1 cellular context compared by ENCODE assay signal in genomic region chr1:50841791-50842387, GRCh38.
TF ChIP-seq lines count a peak whose summit lies in the region.

No MANE protein-coding gene starts in this region.

TF ChIP-seq in HepG2, 621 proteins besides CTCF, POLR2A, EP300 and RAD21 (continued from another document):
- no peak for TF ChIP-seq PAWR (CRISPR knock-in tag; IDR thresholded peaks at IDR 0.05; ENCODE audit: borderline replicate concordance)
- no peak for TF ChIP-seq SATB2 (CRISPR knock-in tag; IDR thresholded peaks at IDR 0.05)
- TF ChIP-seq, protein P1, sequence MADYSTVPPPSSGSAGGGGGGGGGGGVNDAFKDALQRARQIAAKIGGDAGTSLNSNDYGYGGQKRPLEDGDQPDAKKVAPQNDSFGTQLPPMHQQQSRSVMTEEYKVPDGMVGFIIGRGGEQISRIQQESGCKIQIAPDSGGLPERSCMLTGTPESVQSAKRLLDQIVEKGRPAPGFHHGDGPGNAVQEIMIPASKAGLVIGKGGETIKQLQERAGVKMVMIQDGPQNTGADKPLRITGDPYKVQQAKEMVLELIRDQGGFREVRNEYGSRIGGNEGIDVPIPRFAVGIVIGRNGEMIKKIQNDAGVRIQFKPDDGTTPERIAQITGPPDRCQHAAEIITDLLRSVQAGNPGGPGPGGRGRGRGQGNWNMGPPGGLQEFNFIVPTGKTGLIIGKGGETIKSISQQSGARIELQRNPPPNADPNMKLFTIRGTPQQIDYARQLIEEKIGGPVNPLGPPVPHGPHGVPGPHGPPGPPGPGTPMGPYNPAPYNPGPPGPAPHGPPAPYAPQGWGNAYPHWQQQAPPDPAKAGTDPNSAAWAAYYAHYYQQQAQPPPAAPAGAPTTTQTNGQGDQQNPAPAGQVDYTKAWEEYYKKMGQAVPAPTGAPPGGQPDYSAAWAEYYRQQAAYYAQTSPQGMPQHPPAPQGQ (CRISPR knock-in tag; IDR thresholded peaks at IDR 0.05; ENCODE audit: borderline replicate concordance), result no peak
- no peak for TF ChIP-seq PRDM15 (CRISPR knock-in tag; IDR thresholded peaks at IDR 0.05)
- TF ChIP-seq MEIS1 (CRISPR knock-in tag; IDR thresholded peaks at IDR 0.05; ENCODE audit: borderline replicate concordance), result no peak
- TF ChIP-seq NCOA2 (CRISPR knock-in tag; IDR thresholded peaks at IDR 0.05), result no peak
- TF ChIP-seq ARNT (IDR thresholded peaks at IDR 0.05), result no peak
- TF ChIP-seq CSRNP2 (CRISPR knock-in tag; conservative IDR thresholded peaks at IDR 0.05; ENCODE audit: low read depth), result no peak
- TF ChIP-seq, protein P2, sequence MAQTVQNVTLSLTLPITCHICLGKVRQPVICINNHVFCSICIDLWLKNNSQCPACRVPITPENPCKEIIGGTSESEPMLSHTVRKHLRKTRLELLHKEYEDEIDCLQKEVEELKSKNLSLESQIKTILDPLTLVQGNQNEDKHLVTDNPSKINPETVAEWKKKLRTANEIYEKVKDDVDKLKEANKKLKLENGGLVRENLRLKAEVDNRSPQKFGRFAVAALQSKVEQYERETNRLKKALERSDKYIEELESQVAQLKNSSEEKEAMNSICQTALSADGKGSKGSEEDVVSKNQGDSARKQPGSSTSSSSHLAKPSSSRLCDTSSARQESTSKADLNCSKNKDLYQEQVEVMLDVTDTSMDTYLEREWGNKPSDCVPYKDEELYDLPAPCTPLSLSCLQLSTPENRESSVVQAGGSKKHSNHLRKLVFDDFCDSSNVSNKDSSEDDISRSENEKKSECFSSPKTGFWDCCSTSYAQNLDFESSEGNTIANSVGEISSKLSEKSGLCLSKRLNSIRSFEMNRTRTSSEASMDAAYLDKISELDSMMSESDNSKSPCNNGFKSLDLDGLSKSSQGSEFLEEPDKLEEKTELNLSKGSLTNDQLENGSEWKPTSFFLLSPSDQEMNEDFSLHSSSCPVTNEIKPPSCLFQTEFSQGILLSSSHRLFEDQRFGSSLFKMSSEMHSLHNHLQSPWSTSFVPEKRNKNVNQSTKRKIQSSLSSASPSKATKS (CRISPR knock-in tag; IDR thresholded peaks at IDR 0.05), result no peak
- no peak for TF ChIP-seq ZNF615 (CRISPR knock-in tag; IDR thresholded peaks at IDR 0.05; ENCODE audit: borderline replicate concordance)
